23 cellular contexts compared by ENCODE assay signal in the genomic region with DNA sequence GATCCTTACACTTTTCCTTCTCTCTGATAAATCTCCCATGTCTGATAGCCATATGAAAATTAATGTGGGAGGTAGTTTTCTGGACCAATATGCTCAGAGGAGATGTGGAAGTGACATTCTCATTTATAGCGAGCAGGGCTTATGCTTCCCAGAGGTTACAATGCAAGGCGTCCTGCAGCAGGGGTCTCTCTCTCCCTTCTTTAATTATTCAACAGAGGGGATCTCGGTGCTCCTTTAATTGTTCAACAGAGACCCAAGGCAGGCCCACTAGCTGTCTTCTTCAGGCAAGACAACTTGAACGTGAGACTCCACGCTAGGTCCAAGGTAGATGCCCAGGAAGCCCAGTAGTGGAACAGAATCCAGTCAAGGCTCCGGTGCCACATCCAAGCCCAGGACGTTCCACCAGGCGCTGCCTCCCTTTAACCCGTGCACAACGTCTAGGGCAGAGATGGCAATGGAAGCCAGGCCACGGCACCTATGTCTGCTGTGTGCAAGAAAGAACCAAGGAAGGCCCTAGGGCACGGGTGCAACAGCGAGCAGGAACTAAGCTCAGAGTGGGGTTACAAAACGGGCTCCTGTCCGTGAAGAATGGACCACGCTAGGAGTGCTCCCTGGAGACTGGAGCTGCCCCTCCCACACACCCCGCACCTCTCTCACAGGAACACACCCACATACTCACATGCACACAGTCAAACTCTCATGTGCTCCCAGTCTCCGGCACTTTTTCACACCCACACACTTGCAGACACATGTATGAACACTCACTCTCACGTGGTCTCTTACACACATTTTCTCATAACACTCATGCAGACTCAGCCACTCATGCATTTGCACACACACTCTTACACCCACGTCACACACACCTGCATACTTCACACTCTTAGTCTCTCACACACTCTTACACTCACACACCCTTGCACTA.
DNase-seq lines count a peak whose midpoint lies in the region; ATAC-seq and TF ChIP-seq lines count a peak whose summit lies in the region.
"Had no signal": no experiment of that assay in that cellular context is flagged by ENCODE, and none has a peak within 500 bp of the region (broad histone marks: within the 10 kb centered on the region; RNA-seq: fewer than 3 reads in every experiment).

No MANE protein-coding gene starts in this region.

- H3K27me3 ChIP-seq in Panc1 (ENCODE audit: control insufficient read depth, insufficient read depth, low read length), result no peaks in the 10 kb centered on the region
- H3K27me3 ChIP-seq in endodermal cell (ENCODE audit: control insufficient read depth, insufficient read depth, low read length, poor library complexity, severe bottlenecking), result no peaks in the 10 kb centered on the region
- H3K27me3 ChIP-seq: SJSA1, tibial artery had no signal

- no peak overlapping the region for H3K4me3 ChIP-seq in Panc1 (ENCODE audit: low read depth in 2 of 2, low read length in 2 of 2)
- no peak overlapping the region for H3K4me3 ChIP-seq in endodermal cell (ENCODE audit: low read length)
- H3K4me3 ChIP-seq: HAP-1, PC-9, psoas muscle, SJSA1, skin epidermis, tibial artery had no signal

- intact Hi-C loops in Panc1 (cut with micrococcal nuclease; ENCODE audit: unreplicated experiment), result no loop called here

- peaks cover 49% of the 10 kb centered on the region for H3K4me1 Mint-ChIP-seq in endodermal cell
- H3K4me1 Mint-ChIP-seq: activated naive CD4-positive, alpha-beta T cell treated with anti-CD3 and anti-CD28 coated beads, Interleukin-2, amount 50 U/mL, for 24 hours had no signal

- H3K36me3 ChIP-seq in Panc1 (ENCODE audit: control insufficient read depth, insufficient read depth, low read length) (peaks cover 29% of the 10 kb centered on the region), endodermal cell (ENCODE audit: control insufficient read depth, insufficient read depth, low read length) (peaks cover 8% of the 10 kb centered on the region)
- H3K36me3 ChIP-seq: HAP-1, tibial artery had no signal

- no peaks in the 10 kb centered on the region for H3K9me3 ChIP-seq in Panc1 (ENCODE audit: control insufficient read depth, insufficient read depth, low read depth, low read length)
- no peaks in the 10 kb centered on the region for H3K9me3 ChIP-seq in endodermal cell (ENCODE audit: control insufficient read depth, low read length)
- H3K9me3 ChIP-seq: HAP-1, psoas muscle, SJSA1, tibial artery had no signal

- CTCF ChIA-PET in Panc1 (lab: Charles Lee), result no interaction called here

- TSS peak; percentile 13 for BruUV-seq in Panc1 (replicated peaks; lab: Mats Ljungman, UMichigan)

- H3K9me3 Mint-ChIP-seq in endodermal cell, result no peaks in the 10 kb centered on the region
- H3K9me3 Mint-ChIP-seq: activated naive CD4-positive, alpha-beta T cell treated with anti-CD3 and anti-CD28 coated beads, Interleukin-2, amount 50 U/mL, for 24 hours; effector memory CD8-positive, alpha-beta T cell; neural crest cell had no signal

- H3K9ac ChIP-seq in endodermal cell (ENCODE audit: extremely low read depth, low read length, poor library complexity, severe bottlenecking), result no peak overlapping the region

- peaks cover 26% of the 10 kb centered on the region for H3K4me1 ChIP-seq in Panc1 (ENCODE audit: control insufficient read depth, insufficient read depth, low read length)
- H3K4me1 ChIP-seq in endodermal cell (ENCODE audit: control insufficient read depth, insufficient read depth, low read length), result peaks cover 33% of the 10 kb centered on the region
- H3K4me1 ChIP-seq: HAP-1, psoas muscle, SJSA1, tibial artery had no signal

- no peaks in the 10 kb centered on the region for H3K36me3 Mint-ChIP-seq in endodermal cell (ENCODE audit: low read depth)
- H3K36me3 Mint-ChIP-seq: activated naive CD4-positive, alpha-beta T cell treated with anti-CD3 and anti-CD28 coated beads, Interleukin-2, amount 50 U/mL, for 24 hours had no signal

- in situ Hi-C loops in Panc1 (cut with HindIII; ENCODE audit: low pct_unique_long_range_greater_than_20kb, low sequenced_read_pairs), result no loop called here

- no peak overlapping the region for H3K27ac Mint-ChIP-seq in endodermal cell
- H3K27ac Mint-ChIP-seq: activated naive CD4-positive, alpha-beta T cell treated with anti-CD3 and anti-CD28 coated beads, Interleukin-2, amount 50 U/mL, for 24 hours; effector memory CD8-positive, alpha-beta T cell had no signal

- DNase-seq in NAMALWA (ENCODE audit: low spot score) (peak; percentile 13), Panc1 (ENCODE audit: low read depth, low spot score) (no peak), endodermal cell (peak; percentile 54), NCI-H187 (lab: John Stamatoyannopoulos, UW) (no peak)
- DNase-seq in stimulated activated CD8-positive, alpha-beta memory T cell treated with anti-CD3 and anti-CD28 coated beads, Interleukin-4, amount 100 ng/mL, for 48 hours, result peak; percentile 5
- DNase-seq in activated CD4-positive, alpha-beta T cell treated with anti-CD3 and anti-CD28 coated beads, Interleukin-2, amount 50 U/mL, for 4 hours, result no peak
- DNase-seq: activated CD8-positive, alpha-beta memory T cell treated with anti-CD3 and anti-CD28 coated beads for 24 hours; activated T-cell treated with anti-CD3 and anti-CD28 coated beads, Interleukin-2, amount 50 U/mL, for 48 hours; effector memory CD8-positive, alpha-beta T cell; NCI-H1048; NCI-H2081 treated with DMSO at 0.1 percent for 48 hours; NCI-H524 treated with DMSO at 0.1 percent for 48 hours; PC-9; psoas muscle; stimulated activated naive CD8-positive, alpha-beta T cell treated with anti-CD3 and anti-CD28 coated beads, Interleukin-15, Interleukin-2, amounts not matched to agents 100 U/mL and 50 U/mL, for 24 hours; tibial artery had no signal

- TF ChIP-seq CTCF in Panc1 (IDR thresholded peaks at IDR 0.05), result no peak
- peak; percentile 64 for TF ChIP-seq CTCF in endodermal cell (conservative IDR thresholded peaks at IDR 0.05)

- no peaks in the 10 kb centered on the region for H3K27me3 Mint-ChIP-seq in endodermal cell (ENCODE audit: insufficient read depth)
- H3K27me3 Mint-ChIP-seq: activated naive CD4-positive, alpha-beta T cell treated with anti-CD3 and anti-CD28 coated beads, Interleukin-2, amount 50 U/mL, for 24 hours; effector memory CD8-positive, alpha-beta T cell had no signal

- H3K4me3 Mint-ChIP-seq in endodermal cell, result no peak overlapping the region
- H3K4me3 Mint-ChIP-seq: activated naive CD4-positive, alpha-beta T cell treated with anti-CD3 and anti-CD28 coated beads, Interleukin-2, amount 50 U/mL, for 24 hours; effector memory CD8-positive, alpha-beta T cell; neural crest cell had no signal

- POLR2A ChIA-PET in Panc1 (lab: Charles Lee), result no interaction called here

- WGBS in endodermal cell (ENCODE audit: insufficient coverage in 1 of 2, insufficient read length in 1 of 2), 2 experiments, result 89 to 92% methylated on average over 20 of the region's 20 CpGs

- H3K27ac ChIP-seq in Panc1 (ENCODE audit: low read length) (no peak overlapping the region), endodermal cell (ENCODE audit: low read depth, low read length) (peak overlapping the region; percentile 13)
- H3K27ac ChIP-seq: PC-9, psoas muscle, SJSA1, skin epidermis, tibial artery had no signal

- ATAC-seq in Panc1, result peak; percentile 32
- no peak for ATAC-seq in GM21423 (IDR thresholded peaks at IDR 0.05; ENCODE audit: unreplicated experiment)
- ATAC-seq: activated CD4-positive, CD25-positive, alpha-beta regulatory T cell treated with anti-CD3 and anti-CD28 coated beads, Interleukin-2, amount 50 U/mL, for 24 hours; effector memory CD8-positive, alpha-beta T cell; psoas muscle; stimulated activated naive CD8-positive, alpha-beta T cell treated with anti-CD3 and anti-CD28 coated beads, Interleukin-15, Interleukin-2, amounts not matched to agents 100 U/mL and 50 U/mL, for 24 hours had no signal

Comparison
In these comparisons a context has a peak if more than half of its experiments do, and no peak if none do; other contexts are left out.
1. DNase-seq: peak in NAMALWA (single experiment), endodermal cell (single experiment) and stimulated activated CD8-positive, alpha-beta memory T cell treated with anti-CD3 and anti-CD28 coated beads, Interleukin-4, amount 100 ng/mL, for 48 hours (single experiment); none in Panc1 (single experiment), NCI-H187 (0 of 2) and activated CD4-positive, alpha-beta T cell treated with anti-CD3 and anti-CD28 coated beads, Interleukin-2, amount 50 U/mL, for 4 hours (0 of 2).